8 cellular contexts compared by ENCODE assay signal in genomic region chr3:108590443-108590842, GRCh38. TPM values are rescaled to one million over a fixed set of nuclear protein-coding genes. Genes with fewer than 3 reads are reported as not detected.
DNase-seq lines count a peak whose midpoint lies in the region; ATAC-seq and TF ChIP-seq lines count a peak whose summit lies in the region.

No MANE protein-coding gene starts in this region.

- TF ChIP-seq CTCF in RWPE2 (IDR thresholded peaks at IDR 0.05; ENCODE audit: poor library complexity, severe bottlenecking), result no peak

- no peaks in the 10 kb centered on the region for H3K27me3 Mint-ChIP-seq in activated CD4-positive, alpha-beta T cell treated with anti-CD3 and anti-CD28 coated beads for 36 hours

- H3K27ac ChIP-seq in RWPE2 (ENCODE audit: poor library complexity, severe bottlenecking), result peak overlapping the region; percentile 77
- H3K27ac ChIP-seq in skin epidermis, result peak overlapping the region in 12 of 21 experiments; percentile 87 to 99 (median 94)

- peak overlapping the region; percentile 77 for H3K4me3 ChIP-seq in RWPE2 (ENCODE audit: severe bottlenecking)
- H3K4me3 ChIP-seq in skin epidermis, result peak overlapping the region in 6 of 7 experiments; percentile 62 to 92 (median 75)

- intact Hi-C loops in activated CD4-positive, alpha-beta T cell treated with anti-CD3 and anti-CD28 coated beads for 36 hours (cut with DNase I, micrococcal nuclease), result loop anchor here in 1 of 2 experiments (1.0 kb wide), 1 partner anchor 15 kb away; no protein-coding TSS in a partner anchor

- peaks cover 33% of the 10 kb centered on the region for H3K4me1 Mint-ChIP-seq in activated CD4-positive, alpha-beta T cell treated with anti-CD3 and anti-CD28 coated beads for 36 hours

- ATAC-seq in activated CD4-positive, alpha-beta T cell treated with anti-CD3 and anti-CD28 coated beads for 36 hours, result no peak
- ATAC-seq in RWPE2 (ENCODE audit: low read depth) (no peak), GM21423 (IDR thresholded peaks at IDR 0.05; ENCODE audit: unreplicated experiment) (no peak)

- H3K27ac Mint-ChIP-seq in activated CD4-positive, alpha-beta T cell treated with anti-CD3 and anti-CD28 coated beads for 36 hours, result peak overlapping the region; percentile 97

- peak overlapping the region; percentile 82 for H3K4me3 Mint-ChIP-seq in activated CD4-positive, alpha-beta T cell treated with anti-CD3 and anti-CD28 coated beads for 36 hours

- H3K27me3 ChIP-seq in RWPE2 (ENCODE audit: insufficient read depth, poor library complexity, severe bottlenecking), result no peaks in the 10 kb centered on the region

- DNase-seq in activated CD4-positive, alpha-beta T cell treated with anti-CD3 and anti-CD28 coated beads for 36 hours, result no peak
- DNase-seq in activated CD4-positive, alpha-beta T cell treated with anti-CD3 and anti-CD28 coated beads, Interleukin-2, amount 50 U/mL, for 1 hour, result no peak
- DNase-seq in RWPE2 (ENCODE audit: low spot score) (no peak), fibroblast of peridontal ligament (ENCODE audit: extremely low read depth) (peak; percentile 25), cerebellar nuclear complex (lab: John Stamatoyannopoulos, UW) (no peak), NCI-H226 (no peak)

- H3K9me3 Mint-ChIP-seq in activated CD4-positive, alpha-beta T cell treated with anti-CD3 and anti-CD28 coated beads for 36 hours (ENCODE audit: low read depth), result no peaks in the 10 kb centered on the region

- POLR2A ChIA-PET in activated CD4-positive, alpha-beta T cell treated with anti-CD3 and anti-CD28 coated beads for 36 hours (lab: Charles Lee), result interaction anchor here (1.0 to 3.1 kb wide), 2 partner anchors 12 to 273 kb away, joined by 3 to 24 read pairs; no protein-coding TSS in a partner anchor

- H3K36me3 Mint-ChIP-seq in activated CD4-positive, alpha-beta T cell treated with anti-CD3 and anti-CD28 coated beads for 36 hours (ENCODE audit: low read depth), result peaks cover 5% of the 10 kb centered on the region

- CTCF ChIA-PET in activated CD4-positive, alpha-beta T cell treated with anti-CD3 and anti-CD28 coated beads for 36 hours (lab: Charles Lee), result interaction anchor here (0.8 to 3.1 kb wide), 4 partner anchors 12 to 230 kb away, joined by 3 to 15 read pairs (median 8); no protein-coding TSS in a partner anchor

- H3K9me3 ChIP-seq in RWPE2 (ENCODE audit: severe bottlenecking), result no peaks in the 10 kb centered on the region

- peaks cover 7% of the 10 kb centered on the region for H3K36me3 ChIP-seq in RWPE2 (ENCODE audit: low read depth)

- H3K4me1 ChIP-seq in RWPE2 (ENCODE audit: insufficient read depth, poor library complexity, severe bottlenecking), result peaks cover 7% of the 10 kb centered on the region

RNA-seq across cellular contexts. Expression of gene DZIP3, which starts 0.9 kb away (rescaled TPM):
- total RNA-seq in activated CD4-positive, alpha-beta T cell treated with anti-CD3 and anti-CD28 coated beads for 36 hours, result 10 to 100 TPM; 11.9 to 12.9 TPM

RNA-seq across cellular contexts. Expression of gene CIP2A, which starts 1.2 kb away (rescaled TPM):
- total RNA-seq in activated CD4-positive, alpha-beta T cell treated with anti-CD3 and anti-CD28 coated beads for 36 hours, result 10 to 100 TPM; 47.8 to 58.5 TPM
